25 cellular contexts compared by ENCODE assay signal in the genomic region with DNA sequence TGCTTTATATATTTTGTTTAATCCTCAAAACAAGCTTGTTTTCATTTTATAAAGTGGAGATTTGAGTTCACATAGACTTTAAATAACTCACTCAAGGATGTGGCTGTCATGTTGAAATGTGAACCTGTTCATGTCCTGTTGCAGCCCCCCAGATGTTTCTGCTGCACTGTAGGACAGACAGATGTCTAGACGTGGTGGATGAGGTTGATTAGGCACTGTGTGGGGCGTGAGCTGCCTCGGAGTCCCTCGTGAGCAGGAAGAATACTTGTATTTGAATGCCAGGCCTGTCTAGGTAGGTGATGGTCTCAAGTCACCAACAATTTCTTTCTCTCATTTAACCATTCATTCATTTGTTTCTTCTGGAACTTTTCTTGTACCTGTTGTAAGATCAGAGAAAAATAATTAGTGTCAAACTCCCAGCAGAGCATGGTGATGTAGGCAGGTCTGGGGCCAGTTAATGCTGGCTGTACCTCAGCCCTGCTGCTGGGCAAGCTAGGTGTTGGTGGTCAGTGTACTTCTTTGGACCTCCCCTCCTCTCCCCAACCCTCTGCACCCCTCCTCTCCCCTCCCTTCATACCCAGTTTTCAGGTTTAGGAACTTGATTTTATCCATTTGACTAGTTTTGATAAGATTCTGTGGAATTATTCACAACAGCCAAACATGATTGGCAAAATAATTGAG. TPM values are rescaled to one million over a fixed set of nuclear protein-coding genes. Genes with fewer than 3 reads are reported as not detected.
DNase-seq lines count a peak whose midpoint lies in the region; ATAC-seq, FAIRE-seq and TF ChIP-seq lines count a peak whose summit lies in the region.
"Had no signal": no experiment of that assay in that cellular context is flagged by ENCODE, and none has a peak within 500 bp of the region (broad histone marks: within the 10 kb centered on the region; RNA-seq: fewer than 3 reads in every experiment).

No MANE protein-coding gene starts in this region.

- H3K4me1 ChIP-seq in HepG2 (ENCODE audit: insufficient read depth, low read length): peaks cover 78% of the 10 kb centered on the region
- peaks cover 0 to 51% (median 23%) of the 10 kb centered on the region in 4 donors for H3K4me1 ChIP-seq in right lobe of liver
- peaks cover 6 to 42% of the 10 kb centered on the region in 2 experiments for H3K4me1 ChIP-seq in K562 (replicated peaks in 1 of 2; ENCODE audit: control insufficient read depth in 2 of 2, insufficient read depth in 2 of 2, low read length in 2 of 2)
- peaks cover 12 to 24% of the 10 kb centered on the region in 2 donors for H3K4me1 ChIP-seq in left lung

- H3K9me3 Mint-ChIP-seq in osteocyte (ENCODE audit: unreplicated experiment): no peaks in the 10 kb centered on the region
- H3K9me3 Mint-ChIP-seq: activated T-cell treated with anti-CD3 and anti-CD28 coated beads, Interleukin-2, amount 50 U/mL, for 24 hours had no signal

- H3K4me3 ChIP-seq in HepG2 (replicated peaks in 1 of 3; ENCODE audit: insufficient read depth in 1 of 3, low read depth in 2 of 3, low read length in 3 of 3) (no peak overlapping the region), right lobe of liver (no peak overlapping the region), K562 (no peak overlapping the region), left lung (no peak overlapping the region)
- H3K4me3 ChIP-seq: A549, spleen, uterus had no signal

- no peak overlapping the region for H3K9ac ChIP-seq in HepG2 (ENCODE audit: insufficient read depth, low read depth, low read length)
- H3K9ac ChIP-seq in K562 (ENCODE audit: insufficient read depth in 1 of 2, low read depth in 2 of 2, low read length in 2 of 2): peak overlapping the region; percentile 77 to 86; a peak in 3 of 4 replicates

- H3K9me3 ChIP-seq in HepG2 (ENCODE audit: low read length) (no peaks in the 10 kb centered on the region), right lobe of liver (no peaks in the 10 kb centered on the region), K562 (replicated peaks; ENCODE audit: control insufficient read depth, insufficient read depth, low read depth, low read length) (no peaks in the 10 kb centered on the region), left lung (no peaks in the 10 kb centered on the region)
- H3K9me3 ChIP-seq: A549, neutrophil, spleen, uterus had no signal

- CTCF ChIA-PET in HepG2 (lab: Yijun Ruan, JAX; ENCODE audit: low intra/inter-chr PET ratio, low total read pairs) (no interaction called here), K562 (lab: Yijun Ruan, JAX; ENCODE audit: low intra/inter-chr PET ratio) (interaction anchor here (0.6 kb wide), 1 partner anchor 9 kb away, joined by 3 read pairs; no protein-coding TSS in a partner anchor)

- H3K4me1 Mint-ChIP-seq in osteocyte (ENCODE audit: unreplicated experiment): peaks cover 55% of the 10 kb centered on the region

- in situ Hi-C loops in HepG2 (cut with HindIII; ENCODE audit: extremely low pct_ligation_motif_present, low pct_unique_long_range_greater_than_20kb): no loop called here
- in situ Hi-C loops in K562 (cut with MboI): no loop called here

- ATAC-seq in HepG2 (no peak), right lobe of liver (no peak), K562 (peak; percentile 30), left lung (peak; percentile 5), HG03469 (IDR thresholded peaks at IDR 0.05; ENCODE audit: unreplicated experiment) (no peak)
- ATAC-seq: A549, foreskin keratinocyte, left lobe of liver had no signal

- H3K4me3 Mint-ChIP-seq in osteocyte (ENCODE audit: unreplicated experiment): no peak overlapping the region
- H3K4me3 Mint-ChIP-seq: activated T-cell treated with anti-CD3 and anti-CD28 coated beads, Interleukin-2, amount 50 U/mL, for 24 hours had no signal

- H3K27me3 Mint-ChIP-seq in osteocyte (ENCODE audit: unreplicated experiment): no peaks in the 10 kb centered on the region

- TF ChIP-seq RAD21 in HepG2 (CRISPR knock-in tag; IDR thresholded peaks at IDR 0.05) (no peak), K562 (CRISPR knock-in tag; conservative IDR thresholded peaks at IDR 0.05 in 1 of 2, IDR thresholded peaks at IDR 0.05 in 1 of 2) (no peak)

- no peak for TF ChIP-seq POLR2A in HepG2 (IDR thresholded peaks at IDR 0.05; ENCODE audit: insufficient read depth in 1 of 2, low read depth in 2 of 2, low read length in 2 of 2)
- no peak for TF ChIP-seq POLR2A in right lobe of liver (IDR thresholded peaks at IDR 0.05)
- no peak for TF ChIP-seq POLR2A in K562 (conservative IDR thresholded peaks at IDR 0.05)

- H3K79me2 ChIP-seq in HepG2 (ENCODE audit: insufficient read depth, low read length): peaks cover 98% of the 10 kb centered on the region
- H3K79me2 ChIP-seq in K562 (ENCODE audit: control insufficient read depth, insufficient read depth, low read length): peaks cover 91% of the 10 kb centered on the region

- H3K27ac ChIP-seq in HepG2 (ENCODE audit: extremely low read length, insufficient read depth, low read length) (no peak overlapping the region), right lobe of liver (no peak overlapping the region), K562 (ENCODE audit: extremely low read depth, low read depth, low read length) (peak overlapping the region; percentile 96), left lung (no peak overlapping the region)
- H3K27ac ChIP-seq: A549, foreskin keratinocyte, neutrophil, spleen, uterus had no signal

- H3K4me2 ChIP-seq in HepG2 (ENCODE audit: low read depth, low read length) (no peak overlapping the region), K562 (ENCODE audit: insufficient read depth, low read length) (peak overlapping the region; percentile 72)
- H3K4me2 ChIP-seq: A549 had no signal

- no peaks in the 10 kb centered on the region for H3K9me1 ChIP-seq in K562 (ENCODE audit: control insufficient read depth, insufficient read depth, low read length)

- intact Hi-C loops in HepG2 (cut with micrococcal nuclease; ENCODE audit: unreplicated experiment): no loop called here
- intact Hi-C loops in right lobe of liver (cut with DNase I): no loop called here
- intact Hi-C loops in K562 (cut with micrococcal nuclease): no loop called here
- intact Hi-C loops in left lung (cut with DNase I): no loop called here
- intact Hi-C loops in head of caudate nucleus (cut with DNase I): no loop called here

- no peak overlapping the region for H2AFZ ChIP-seq in HepG2 (ENCODE audit: low read length)
- H2AFZ ChIP-seq in K562 (ENCODE audit: low read depth, low read length): no peak overlapping the region

- BruUV-seq in HepG2 (replicated peaks; lab: Mats Ljungman, UMichigan) (no TSS peak), K562 (replicated peaks; lab: Mats Ljungman, UMichigan) (no TSS peak)

- FAIRE-seq in HepG2 (lab: Jason Lieb, UNC) (no peak), K562 (lab: Jason Lieb, UNC) (peak; percentile 66)
- FAIRE-seq: A549, D721Med, G401.6 had no signal

- 92% methylated on average over 4 of the region's 4 CpGs for WGBS in HepG2 (ENCODE audit: low lambda C conversion rate)
- WGBS in right lobe of liver (ENCODE audit: insufficient coverage, low coverage, low lambda C conversion rate, missing lambda C conversion rate): 84% methylated on average over 4 of the region's 4 CpGs
- 5% methylated on average over 4 of the region's 4 CpGs for WGBS in K562 (ENCODE audit: insufficient coverage, low coverage, missing lambda C conversion rate)

- POLR2A ChIA-PET in HepG2 (lab: Yijun Ruan, JAX) (no interaction called here), K562 (lab: Yijun Ruan, JAX) (interaction anchor here (0.6 to 4.2 kb wide), 6 partner anchors 9 to 1940 kb away, joined by 3 to 12 read pairs (median 4); no protein-coding TSS in a partner anchor)

- H3K27ac Mint-ChIP-seq in osteocyte (ENCODE audit: unreplicated experiment): no peak overlapping the region
- H3K27ac Mint-ChIP-seq: activated T-cell treated with anti-CD3 and anti-CD28 coated beads, Interleukin-2, amount 50 U/mL, for 24 hours had no signal

- H3K27me3 ChIP-seq in HepG2 (ENCODE audit: control insufficient read depth in 1 of 2, insufficient read depth in 2 of 2, low read length in 2 of 2) (no peaks in the 10 kb centered on the region), right lobe of liver (no peaks in the 10 kb centered on the region), K562 (ENCODE audit: control insufficient read depth in 2 of 2, insufficient read depth in 2 of 2, low read length in 2 of 2) (no peaks in the 10 kb centered on the region), left lung (no peaks in the 10 kb centered on the region)
- H3K27me3 ChIP-seq: foreskin keratinocyte, spleen, uterus had no signal

- DNase-seq in HepG2 (ENCODE audit: low spot score) (no peak), right lobe of liver (no peak), K562 (ENCODE audit: extremely low read depth in 1 of 4, low spot score in 3 of 4) (peak in 2 of 4 experiments; percentile 47 to 70), left lung (no peak), osteocyte (ENCODE audit: extremely low spot score, unreplicated experiment) (no peak), head of caudate nucleus (no peak)
- no peak for DNase-seq in stimulated activated CD4-positive, alpha-beta T cell treated with anti-CD3 and anti-CD28 coated beads, Interleukin-4, amount 100 ng/mL, for 1 hour
- DNase-seq: activated CD4-positive, alpha-beta T cell treated with anti-CD3 and anti-CD28 coated beads for 1 hour; activated naive CD4-positive, alpha-beta T cell treated with Interleukin-2 at 50 U/mL for 16 hours; activated T-cell treated with anti-CD3 and anti-CD28 coated beads, Interleukin-2, amount 50 U/mL, for 24 hours; foreskin keratinocyte; GOT3; Karpas-422; NCI-H1048; NCI-H2081 treated with DMSO at 0.1 percent for 48 hours; NCI-H524; spleen; T-helper 9 cell; uterus had no signal

- H4K20me1 ChIP-seq in HepG2 (ENCODE audit: insufficient read depth, low read length) (peaks cover 74% of the 10 kb centered on the region), K562 (replicated peaks; ENCODE audit: control insufficient read depth, insufficient read depth, low read length) (no peaks in the 10 kb centered on the region; the same call in 1 of the 2 replicates)

- H3K36me3 Mint-ChIP-seq in osteocyte (ENCODE audit: unreplicated experiment): no peaks in the 10 kb centered on the region

- no peak for TF ChIP-seq EP300 in HepG2 (IDR thresholded peaks at IDR 0.05; ENCODE audit: low read depth in 2 of 2, low read length in 2 of 2)
- TF ChIP-seq EP300 in HepG2 (CRISPR knock-in tag; IDR thresholded peaks at IDR 0.05; ENCODE audit: borderline replicate concordance): no peak
- no peak for TF ChIP-seq EP300 in K562 (IDR thresholded peaks at IDR 0.05; ENCODE audit: low read length)

- H3K36me3 ChIP-seq in HepG2 (replicated peaks in 1 of 2; ENCODE audit: control insufficient read depth in 1 of 2, insufficient read depth in 2 of 2, low read length in 2 of 2) (peaks cover 2 to 10% of the 10 kb centered on the region in 2 experiments; a peak in 3 of 5 replicates), right lobe of liver (no peaks in the 10 kb centered on the region), K562 (ENCODE audit: control insufficient read depth, insufficient read depth, low read length) (peaks cover 10% of the 10 kb centered on the region; the same call in 2 of the 3 replicates), left lung (no peaks in the 10 kb centered on the region)
- H3K36me3 ChIP-seq: neutrophil, uterus had no signal

- TF ChIP-seq CTCF in HepG2 (CRISPR knock-in tag; IDR thresholded peaks at IDR 0.05) (no peak), right lobe of liver (IDR thresholded peaks at IDR 0.05) (no peak), K562 (IDR thresholded peaks at IDR 0.05 in 2 of 3, conservative IDR thresholded peaks at IDR 0.05 in 1 of 3; ENCODE audit: insufficient read depth in 2 of 3, low read depth in 1 of 3, low read length in 3 of 3) (no peak), left lung (IDR thresholded peaks at IDR 0.05) (no peak), osteocyte (IDR thresholded peaks at IDR 0.05) (no peak)

RNA-seq across cellular contexts. Expression of gene AFDN, which starts 34.0 kb away (rescaled TPM):
- 97.8 and 136 TPM in 2 replicates for total RNA-seq in HepG2 (2016; rRNA removed; fragmentation: Illumina TruSeq; extraction: Trizol)
- 82.1 and 86.5 TPM in 2 replicates for total RNA-seq in HepG2 (2016; cell fraction: cytosol; rRNA removed; fragmentation: Illumina TruSeq; extraction: Trizol; ENCODE audit: low read depth)
- total RNA-seq in HepG2 (2016; cell fraction: insoluble cytoplasmic fraction; rRNA removed; fragmentation: Illumina TruSeq; extraction: Trizol): 90.9 and 138 TPM in 2 replicates
- total RNA-seq in HepG2 (2016; cell fraction: membrane; rRNA removed; fragmentation: Illumina TruSeq; extraction: Trizol): 67.9 and 80.5 TPM in 2 replicates
- 248 and 270 TPM in 2 replicates for total RNA-seq in HepG2 (2016; cell fraction: nucleus; rRNA removed; fragmentation: Illumina TruSeq; extraction: Trizol)
- polyA plus RNA-seq in HepG2 (2011; rRNA removed): 151 and 156 TPM in 2 replicates
- 52.5 and 65.6 TPM in 2 replicates for polyA plus RNA-seq in HepG2 (2011; cell fraction: cytosol; rRNA removed)
- polyA plus RNA-seq in HepG2 (2011; cell fraction: nucleus; rRNA removed): 488 and 509 TPM in 2 replicates
- 141 and 152 TPM in 2 replicates for polyA plus RNA-seq in HepG2 (2012)
- 1.8 and 2.1 TPM in 2 replicates for polyA plus RNA-seq in HepG2 (2016; cell fraction: cytosol; fragmentation: Illumina TruSeq; extraction: Trizol; ENCODE audit: low read depth)
- polyA plus RNA-seq in HepG2 (2016; cell fraction: insoluble cytoplasmic fraction; fragmentation: Illumina TruSeq; extraction: Trizol; ENCODE audit: low read depth): 62.7 and 70.2 TPM in 2 replicates
- polyA plus RNA-seq in HepG2 (2016; cell fraction: membrane; fragmentation: Illumina TruSeq; extraction: Trizol; ENCODE audit: low read depth): 7.1 and 7.2 TPM in 2 replicates
- polyA plus RNA-seq in HepG2 (2016; cell fraction: nucleus; fragmentation: Illumina TruSeq; extraction: Trizol; ENCODE audit: insufficient read depth, low read depth): 361 and 384 TPM in 2 replicates
- polyA minus RNA-seq in HepG2 (2011; rRNA and poly(A)+ RNA removed; ENCODE audit: low replicate concordance): 24.6 and 223 TPM in 2 replicates
- 115 and 134 TPM in 2 replicates for polyA minus RNA-seq in HepG2 (2011; cell fraction: cytosol; rRNA and poly(A)+ RNA removed)
- polyA minus RNA-seq in HepG2 (2011; cell fraction: nucleus; rRNA and poly(A)+ RNA removed): 847 and 897 TPM in 2 replicates
- 100 to 1,000 TPM in 1 of 6 experiments, 10 to 100 TPM in 5; 77.0 to 106 (median 85.5) TPM for total RNA-seq in right lobe of liver
- 294 and 779 TPM in 2 replicates for total RNA-seq in K562 (2011; cell fraction: chromatin; rRNA removed; ENCODE audit: low replicate concordance)
- 128 and 193 TPM in 2 replicates for total RNA-seq in K562 (2011; cell fraction: nucleolus; rRNA removed)
- 330 and 387 TPM in 2 replicates for total RNA-seq in K562 (2011; cell fraction: nucleoplasm; rRNA removed)
- 91.9 and 117 TPM in 2 replicates for total RNA-seq in K562 (2014; rRNA removed)
- 114 and 135 TPM in 2 replicates for total RNA-seq in K562 (2014; rRNA removed; fragmentation: Illumina TruSeq; extraction: Trizol)
- total RNA-seq in K562 (2015; rRNA removed; fragmentation: Illumina TruSeq; extraction: Trizol): 111 and 112 TPM in 2 replicates
- total RNA-seq in K562 (2021): 106 and 129 TPM in 2 replicates
- polyA plus RNA-seq in K562 (2011; rRNA removed): 95.7 and 96.7 TPM in 2 replicates
- polyA plus RNA-seq in K562 (2011; cell fraction: cytosol; rRNA removed): 29.3 and 38.3 TPM in 2 replicates
- polyA plus RNA-seq in K562 (2011; cell fraction: nucleus; rRNA removed): 374 and 388 TPM in 2 replicates
- 62.0 and 64.2 TPM in 2 replicates for polyA plus RNA-seq in K562 (2012)
- polyA plus RNA-seq in K562 (2014; fragmentation: Illumina TruSeq; extraction: Trizol): 95.0 and 105 TPM in 2 replicates
- polyA plus RNA-seq in K562 (2014; fragmentation: Nextera tagmentation; extraction: Ambion mirVana): 1 to 10 TPM; 7.2 to 9.7 TPM
- polyA plus RNA-seq in K562 (2014; rRNA removed): 78.9 and 96.4 TPM in 2 replicates
- 183 and 194 TPM in 2 replicates for polyA minus RNA-seq in K562 (2011; rRNA and poly(A)+ RNA removed)
- 78.4 and 100 TPM in 2 replicates for polyA minus RNA-seq in K562 (2011; cell fraction: cytosol; rRNA and poly(A)+ RNA removed)
- polyA minus RNA-seq in K562 (2011; cell fraction: nucleus; rRNA and poly(A)+ RNA removed): 234 and 345 TPM in 2 replicates
- 100 to 1,000 TPM; 137 to 149 TPM for total RNA-seq in left lung
- 67.3 and 72.2 TPM in 2 replicates for total RNA-seq in osteocyte

Comparison
In these comparisons a context has a peak if more than half of its experiments do, and no peak if none do; other contexts are left out.
1. ATAC-seq: peak in K562 (single experiment) and left lung (single experiment); none in HepG2 (single experiment), right lobe of liver (0 of 4) and HG03469 (single experiment).
2. Of the 241 proteins assayed by ChIP-seq in both HepG2 and K562: peak only in HepG2: RBM22; only in K562: MEIS2, SOX6 and ZNF766; in both: none; in neither: 237.